In genomic region chr4:2934813-2935761, GRCh38 we compare ENCODE assay signal across 8 cellular contexts. TPM values are rescaled to one million over a fixed set of nuclear protein-coding genes. Genes with fewer than 3 reads are reported as not detected.
DNase-seq lines count a peak whose midpoint lies in the region; ATAC-seq and TF ChIP-seq lines count a peak whose summit lies in the region.

No MANE protein-coding gene starts in this region.

- no peaks in the 10 kb centered on the region for H3K27me3 ChIP-seq in colonic mucosa

- intact Hi-C loops in colonic mucosa (cut with DNase I) = loop anchor here (5.0 to 10.0 kb wide), 2 partner anchors 90 to 173 kb away; partner anchors contain the start of gene ADD1

- H3K27ac ChIP-seq in colonic mucosa = peak overlapping the region; percentile 79

- no peak for TF ChIP-seq CTCF in colonic mucosa (IDR thresholded peaks at IDR 0.05)

- H3K9ac ChIP-seq in colonic mucosa (ENCODE audit: low read depth in 2 of 2, low read length in 2 of 2) = peak overlapping the region; percentile 93 to 98

- peaks cover 17% of the 10 kb centered on the region for H3K4me1 ChIP-seq in colonic mucosa

- peak overlapping the region; percentile 94 for H3K4me3 ChIP-seq in colonic mucosa

- no peaks in the 10 kb centered on the region for H3K9me3 ChIP-seq in colonic mucosa

- peaks cover 10% of the 10 kb centered on the region for H3K36me3 ChIP-seq in colonic mucosa

- DNase-seq in AG08396 (ENCODE audit: low spot score) (peak; percentile 98), NCI-H524 (lab: John Stamatoyannopoulos, UW) (peak; percentile 67 to 89), colonic mucosa (peak; percentile 98), left kidney (ENCODE audit: low read depth, low spot score) (peak; percentile 96)
- peak; percentile 98 for DNase-seq in activated CD4-positive, alpha-beta T cell treated with anti-CD3 and anti-CD28 coated beads for 48 hours
- peak; percentile 97 to 99 (median 98) for DNase-seq in stimulated activated CD4-positive, alpha-beta T cell treated with anti-CD3 and anti-CD28 coated beads, Interleukin-1b, Interleukin-23, amount 100 ng/mL, for 24 hours (ENCODE audit: low read depth in 4 of 4, low spot score in 1 of 4)

- ATAC-seq in GM19025 (IDR thresholded peaks at IDR 0.05; ENCODE audit: low read depth, unreplicated experiment) (peak; percentile 44), HG03457 (IDR thresholded peaks at IDR 0.05; ENCODE audit: unreplicated experiment) (peak; percentile 40)

RNA-seq across cellular contexts. Expression of gene NOP14, which starts 28.1 kb away (rescaled TPM):
- 10 to 100 TPM; 16.5 to 40.4 TPM for total RNA-seq in colonic mucosa

RNA-seq across cellular contexts. Expression of gene GRK4, which starts 28.3 kb away (rescaled TPM):
- total RNA-seq in colonic mucosa = 1 to 10 TPM in 1 of 2 donors, under 1 TPM in 1; 0.77 to 1.7 TPM

Comparison
In these comparisons a context has a peak if more than half of its experiments do, and no peak if none do; other contexts are left out.
1. Peak in every context shown above with its lines: DNase-seq, ATAC-seq, H3K4me3 ChIP-seq and H3K27ac ChIP-seq.